ENCODE assay signal across 2 cellular contexts in genomic region chr1:40840526-40841323, GRCh38.
A peak's percentile ranks its signal among the peaks of the same experiment; 100 is the strongest.
TF ChIP-seq lines count a peak whose summit lies in the region.

No MANE protein-coding gene starts in this region.

TF ChIP-seq in HepG2, 621 proteins besides CTCF, POLR2A, EP300 and RAD21:
- TF ChIP-seq MTERF4 (CRISPR knock-in tag; IDR thresholded peaks at IDR 0.05) (no peak), SRF (IDR thresholded peaks at IDR 0.05; ENCODE audit: low read depth, low read length) (no peak), STAG1 (CRISPR knock-in tag; IDR thresholded peaks at IDR 0.05) (peak; percentile 13; the same call in 1 of the 2 replicates)

TF ChIP-seq in endothelial cell of umbilical vein, 7 proteins besides CTCF, POLR2A, EP300 and RAD21:
- no peak for TF ChIP-seq POLR2AphosphoS5 (IDR thresholded peaks at IDR 0.05; ENCODE audit: insufficient read depth, low read depth, low read length)
- no peak for TF ChIP-seq FOS (IDR thresholded peaks at IDR 0.05; ENCODE audit: borderline replicate concordance, insufficient read depth, low read length)
- TF ChIP-seq EZH2 (IDR thresholded peaks at IDR 0.05; ENCODE audit: borderline replicate concordance, low read depth, low read length, severe bottlenecking) = no peak
- TF ChIP-seq MAX (IDR thresholded peaks at IDR 0.05; ENCODE audit: insufficient read depth, insufficient read length) = no peak
- no peak for TF ChIP-seq GATA2 (IDR thresholded peaks at IDR 0.05; ENCODE audit: insufficient read depth, insufficient read length, low read depth, low read length)
- no peak for TF ChIP-seq MYC (IDR thresholded peaks at IDR 0.05; ENCODE audit: low read depth, low read length)
